Comparison of ENCODE assay signal across 20 cellular contexts in genomic region chr13:94313321-94313720, GRCh38.
DNase-seq lines count a peak whose midpoint lies in the region; ATAC-seq and TF ChIP-seq lines count a peak whose summit lies in the region.
"Had no signal": no experiment of that assay in that cellular context is flagged by ENCODE, and none has a peak within 500 bp of the region (broad histone marks: within the 10 kb centered on the region; RNA-seq: fewer than 3 reads in every experiment).

No MANE protein-coding gene starts in this region.

- H2BK5ac ChIP-seq in mesendoderm (ENCODE audit: low read length), result no peak overlapping the region

- no peaks in the 10 kb centered on the region for H3K27me3 Mint-ChIP-seq in natural killer cell treated with Interleukin-12 subunit alpha and Interleukin-12 subunit beta and Interleukin-15 and Interleukin-18, amount 100 ng/mL, for 72 hours
- no peaks in the 10 kb centered on the region for H3K27me3 Mint-ChIP-seq in natural killer cell (ENCODE audit: low read depth in 2 of 2)
- H3K27me3 Mint-ChIP-seq: activated naive CD4-positive, alpha-beta T cell treated with anti-CD3 and anti-CD28 coated beads, Interleukin-2, amount 50 U/mL, for 24 hours; CD4-positive, alpha-beta T cell had no signal

- no peak overlapping the region for H2AFZ ChIP-seq in GM23248

- no peak for DNase-seq in natural killer cell treated with Interleukin-12 subunit alpha and Interleukin-12 subunit beta and Interleukin-15 and Interleukin-18, amount 100 ng/mL, for 72 hours (ENCODE audit: low spot score)
- DNase-seq in natural killer cell, result no peak
- peak; percentile 12 for DNase-seq in NCI-H748 treated with DMSO at 0.1 percent for 48 hours (lab: John Stamatoyannopoulos, UW)
- no peak for DNase-seq in mesendoderm
- DNase-seq in GM23248, result no peak
- DNase-seq in NCI-H446 treated with DMSO at 0.1 percent for 48 hours (lab: John Stamatoyannopoulos, UW), result no peak
- DNase-seq in pons (ENCODE audit: low spot score), result no peak
- DNase-seq: activated CD4-positive, alpha-beta T cell treated with anti-CD3 and anti-CD28 coated beads for 1 hour; CD4-positive, alpha-beta T cell; KBM-7; mucosa of descending colon; NCI-H524 treated with DMSO at 0.1 percent for 48 hours; occipital lobe; OCI-M1; spleen; stimulated activated CD4-positive, alpha-beta T cell treated with anti-CD3 and anti-CD28 coated beads, Interleukin-4, amount 100 ng/mL, for 1 hour; stimulated activated naive CD8-positive, alpha-beta T cell treated with anti-CD3 and anti-CD28 coated beads, Interleukin-15, Interleukin-2, amounts not matched to agents 100 U/mL and 50 U/mL, for 24 hours; thyroid gland had no signal

- H3K4me3 ChIP-seq in mesendoderm (ENCODE audit: low read length) (no peak overlapping the region), GM23248 (no peak overlapping the region)
- H3K4me3 ChIP-seq: mucosa of descending colon, spleen, thyroid gland had no signal

- no peak overlapping the region for H3K4ac ChIP-seq in mesendoderm (ENCODE audit: low read depth, low read length)

- no peak overlapping the region for H4K5ac ChIP-seq in mesendoderm (ENCODE audit: low read length)

- H3F3A ChIP-seq in GM23248 (ENCODE audit: insufficient read depth), result peaks cover 43% of the 10 kb centered on the region

- no peak overlapping the region for H3K4me2 ChIP-seq in mesendoderm (ENCODE audit: low read length)
- H3K4me2 ChIP-seq in GM23248 (ENCODE audit: unreplicated experiment), result no peak overlapping the region

- peak overlapping the region; percentile 54 for H3K18ac ChIP-seq in mesendoderm (ENCODE audit: low read length)

- H3K23ac ChIP-seq in mesendoderm (ENCODE audit: low read length), result no peak overlapping the region

- in situ Hi-C loops in GM23248 (cut with MboI), result no loop called here

- H3K9me3 Mint-ChIP-seq in natural killer cell treated with Interleukin-12 subunit alpha and Interleukin-12 subunit beta and Interleukin-15 and Interleukin-18, amount 100 ng/mL, for 72 hours, result no peaks in the 10 kb centered on the region
- H3K9me3 Mint-ChIP-seq in natural killer cell, result no peaks in the 10 kb centered on the region
- H3K9me3 Mint-ChIP-seq: CD4-positive, alpha-beta T cell had no signal

- H4K8ac ChIP-seq in mesendoderm (ENCODE audit: low read depth, low read length), result no peak overlapping the region

- H3K4me1 Mint-ChIP-seq in natural killer cell treated with Interleukin-12 subunit alpha and Interleukin-12 subunit beta and Interleukin-15 and Interleukin-18, amount 100 ng/mL, for 72 hours (ENCODE audit: low read depth in 2 of 2), result peaks cover 9 to 40% of the 10 kb centered on the region in 2 donors
- peaks cover 0 to 3% of the 10 kb centered on the region in 2 donors for H3K4me1 Mint-ChIP-seq in natural killer cell

- H3K36me3 ChIP-seq in mesendoderm (ENCODE audit: control insufficient read depth, insufficient read depth, low read length) (no peaks in the 10 kb centered on the region), GM23248 (ENCODE audit: low read depth) (no peaks in the 10 kb centered on the region)
- H3K36me3 ChIP-seq: spleen, thyroid gland had no signal

- H3K27ac ChIP-seq in mesendoderm (ENCODE audit: low read depth, low read length) (no peak overlapping the region), GM23248 (no peak overlapping the region)
- H3K27ac ChIP-seq: epithelial cell of prostate, thyroid gland had no signal

- peak overlapping the region in 1 of 2 donors; percentile 71 for H3K27ac Mint-ChIP-seq in natural killer cell treated with Interleukin-12 subunit alpha and Interleukin-12 subunit beta and Interleukin-15 and Interleukin-18, amount 100 ng/mL, for 72 hours
- no peak overlapping the region for H3K27ac Mint-ChIP-seq in natural killer cell
- H3K27ac Mint-ChIP-seq: activated naive CD4-positive, alpha-beta T cell treated with anti-CD3 and anti-CD28 coated beads, Interleukin-2, amount 50 U/mL, for 24 hours; CD4-positive, alpha-beta T cell had no signal

- no peak overlapping the region for H3K56ac ChIP-seq in mesendoderm (ENCODE audit: low read length)

- H3K79me1 ChIP-seq in mesendoderm (ENCODE audit: low read length), result no peaks in the 10 kb centered on the region

- intact Hi-C loops in natural killer cell (cut with micrococcal nuclease), result no loop called here

- H2BK120ac ChIP-seq in mesendoderm (ENCODE audit: low read depth, low read length), result no peak overlapping the region

- H2BK15ac ChIP-seq in mesendoderm (replicated peaks; ENCODE audit: low read depth), result no peak overlapping the region

- no CpG with 5 or more reads among the region's 2 CpGs for WGBS in mesendoderm (ENCODE audit: extremely low coverage, insufficient coverage, low lambda C conversion rate)
- 72 to 73% methylated on average over 2 of the region's 2 CpGs for WGBS in GM23248 (ENCODE audit: low coverage in 1 of 2, low lambda C conversion rate in 2 of 2, missing lambda C conversion rate in 2 of 2), 2 experiments

- no peak for ATAC-seq in natural killer cell treated with Interleukin-12 subunit alpha and Interleukin-12 subunit beta and Interleukin-15 and Interleukin-18, amount 100 ng/mL, for 72 hours
- no peak for ATAC-seq in natural killer cell
- ATAC-seq: mucosa of descending colon; stimulated activated naive CD8-positive, alpha-beta T cell treated with anti-CD3 and anti-CD28 coated beads, Interleukin-15, Interleukin-2, amounts not matched to agents 100 U/mL and 50 U/mL, for 24 hours had no signal

- H3K4me3 Mint-ChIP-seq in natural killer cell treated with Interleukin-12 subunit alpha and Interleukin-12 subunit beta and Interleukin-15 and Interleukin-18, amount 100 ng/mL, for 72 hours, result peak overlapping the region; percentile 57
- H3K4me3 Mint-ChIP-seq in natural killer cell, result no peak overlapping the region
- H3K4me3 Mint-ChIP-seq: activated naive CD4-positive, alpha-beta T cell treated with anti-CD3 and anti-CD28 coated beads, Interleukin-2, amount 50 U/mL, for 24 hours; CD4-positive, alpha-beta T cell had no signal

- H3K4me1 ChIP-seq in mesendoderm (ENCODE audit: control insufficient read depth, low read depth, low read length), result peaks cover 5% of the 10 kb centered on the region
- H3K4me1 ChIP-seq in GM23248 (ENCODE audit: insufficient read depth), result peaks cover 48% of the 10 kb centered on the region
- H3K4me1 ChIP-seq: thyroid gland had no signal

- no peaks in the 10 kb centered on the region for H3K27me3 ChIP-seq in mesendoderm (ENCODE audit: insufficient read depth, low read length, poor library complexity)
- H3K27me3 ChIP-seq in GM23248 (replicated peaks; ENCODE audit: insufficient read depth), result no peaks in the 10 kb centered on the region
- H3K27me3 ChIP-seq: spleen, thyroid gland had no signal

- H2AK5ac ChIP-seq in mesendoderm (ENCODE audit: low read length), result no peak overlapping the region

- no peak overlapping the region for H3K9ac ChIP-seq in mesendoderm (ENCODE audit: low read length)
- no peak overlapping the region for H3K9ac ChIP-seq in GM23248

- no peaks in the 10 kb centered on the region for H4K20me1 ChIP-seq in GM23248 (ENCODE audit: insufficient read depth)

- H3K79me2 ChIP-seq in mesendoderm (ENCODE audit: control insufficient read depth, insufficient read depth, low read length) (no peaks in the 10 kb centered on the region), GM23248 (ENCODE audit: insufficient read depth) (no peaks in the 10 kb centered on the region)

- no peaks in the 10 kb centered on the region for H3K9me2 ChIP-seq in GM23248 (ENCODE audit: insufficient read depth)

- no peak for TF ChIP-seq CTCF in natural killer cell (IDR thresholded peaks at IDR 0.05)

- H3K9me3 ChIP-seq in GM23248 (ENCODE audit: low read depth), result no peaks in the 10 kb centered on the region
- H3K9me3 ChIP-seq: mucosa of descending colon, spleen, thyroid gland had no signal

- H3K36me3 Mint-ChIP-seq in natural killer cell treated with Interleukin-12 subunit alpha and Interleukin-12 subunit beta and Interleukin-15 and Interleukin-18, amount 100 ng/mL, for 72 hours, result peaks cover 4% of the 10 kb centered on the region
- no peaks in the 10 kb centered on the region for H3K36me3 Mint-ChIP-seq in natural killer cell
- H3K36me3 Mint-ChIP-seq: activated naive CD4-positive, alpha-beta T cell treated with anti-CD3 and anti-CD28 coated beads, Interleukin-2, amount 50 U/mL, for 24 hours had no signal
